16 cellular contexts compared by ENCODE assay signal in genomic region chr12:15689751-15690191, GRCh38.
DNase-seq lines count a peak whose midpoint lies in the region; FAIRE-seq and TF ChIP-seq lines count a peak whose summit lies in the region.
"Had no signal": no experiment of that assay in that cellular context is flagged by ENCODE, and none has a peak within 500 bp of the region (broad histone marks: within the 10 kb centered on the region; RNA-seq: fewer than 3 reads in every experiment).

No MANE protein-coding gene starts in this region.

- intact Hi-C loops in colonic mucosa (cut with DNase I): no loop called here

- H3K4me3 Mint-ChIP-seq in CD8-positive, alpha-beta memory T cell: no peak overlapping the region
- H3K4me3 Mint-ChIP-seq: central memory CD8-positive, alpha-beta T cell; T-cell had no signal

- H3K9me3 ChIP-seq in colonic mucosa: no peaks in the 10 kb centered on the region
- no peaks in the 10 kb centered on the region for H3K9me3 ChIP-seq in CD8-positive, alpha-beta memory T cell (ENCODE audit: low read length)

- H3K36me3 Mint-ChIP-seq in CD8-positive, alpha-beta memory T cell: no peaks in the 10 kb centered on the region

- peaks cover 96% of the 10 kb centered on the region for H3K79me2 ChIP-seq in ACC112 (ENCODE audit: control insufficient read depth, insufficient read depth, low read length, unreplicated experiment)

- H3K27me3 ChIP-seq in ACC112 (ENCODE audit: insufficient read depth, low read length) (no peaks in the 10 kb centered on the region), colonic mucosa (no peaks in the 10 kb centered on the region)
- no peaks in the 10 kb centered on the region for H3K27me3 ChIP-seq in CD8-positive, alpha-beta memory T cell (ENCODE audit: insufficient read depth, low read length, poor library complexity, severe bottlenecking)

- DNase-seq in NCI-H526 (lab: John Stamatoyannopoulos, UW): peak; percentile 14 to 17
- DNase-seq in colonic mucosa: no peak
- peak; percentile 44 for DNase-seq in mucosa of gallbladder (ENCODE audit: low spot score)
- DNase-seq in NCI-H2029 (lab: John Stamatoyannopoulos, UW): no peak
- no peak for DNase-seq in CD8-positive, alpha-beta memory T cell
- no peak for DNase-seq in RPMI8226
- DNase-seq in GM19239 (ENCODE audit: insufficient read length, low spot score): no peak
- DNase-seq: activated CD4-positive, CD25-positive, alpha-beta regulatory T cell; activated naive CD4-positive, alpha-beta T cell treated with anti-CD3 and anti-CD28 coated beads, Interleukin-2, amount 50 U/mL, for 16 hours; mesendoderm; NCI-H1048; NCI-H2171; occipital lobe; T-cell had no signal

- H3K9me3 Mint-ChIP-seq in CD8-positive, alpha-beta memory T cell: peaks cover 0 to 6% (median 0%) of the 10 kb centered on the region in 5 donors
- H3K9me3 Mint-ChIP-seq: central memory CD8-positive, alpha-beta T cell had no signal

- no peak overlapping the region for H3K4me3 ChIP-seq in ACC112 (ENCODE audit: low read depth, low read length)
- H3K4me3 ChIP-seq in colonic mucosa: no peak overlapping the region
- no peak overlapping the region for H3K4me3 ChIP-seq in CD8-positive, alpha-beta memory T cell (ENCODE audit: low read length)

- no peak overlapping the region for H3K27ac Mint-ChIP-seq in CD8-positive, alpha-beta memory T cell
- H3K27ac Mint-ChIP-seq: T-cell had no signal

- H3K4me1 Mint-ChIP-seq in CD8-positive, alpha-beta memory T cell: no peaks in the 10 kb centered on the region
- H3K4me1 Mint-ChIP-seq: central memory CD8-positive, alpha-beta T cell; T-cell had no signal

- H2AFZ ChIP-seq in ACC112 (ENCODE audit: low read length, unreplicated experiment): no peak overlapping the region

- H3K36me3 ChIP-seq in ACC112 (ENCODE audit: insufficient read depth, low read length) (peaks cover 6% of the 10 kb centered on the region), colonic mucosa (no peaks in the 10 kb centered on the region)
- H3K36me3 ChIP-seq in CD8-positive, alpha-beta memory T cell (ENCODE audit: insufficient read depth, low read length): no peaks in the 10 kb centered on the region

- POLR2A ChIA-PET in CD8-positive, alpha-beta memory T cell (lab: Charles Lee): no interaction called here

- peak overlapping the region; percentile 63 for H3K27ac ChIP-seq in ACC112 (ENCODE audit: low read depth, low read length)
- peak overlapping the region; percentile 74 for H3K27ac ChIP-seq in colonic mucosa
- H3K27ac ChIP-seq in CD8-positive, alpha-beta memory T cell (ENCODE audit: low read depth, low read length): no peak overlapping the region

- peaks cover 82% of the 10 kb centered on the region for H3K4me1 ChIP-seq in ACC112 (ENCODE audit: control insufficient read depth, insufficient read depth, low read length, unreplicated experiment)
- H3K4me1 ChIP-seq in colonic mucosa: no peaks in the 10 kb centered on the region
- no peaks in the 10 kb centered on the region for H3K4me1 ChIP-seq in CD8-positive, alpha-beta memory T cell (ENCODE audit: insufficient read depth, low read length)

- no peak for FAIRE-seq in GM19239 (lab: Jason Lieb, UNC)

- CTCF ChIA-PET in CD8-positive, alpha-beta memory T cell (lab: Charles Lee): no interaction called here

- H3K9ac ChIP-seq in colonic mucosa (ENCODE audit: low read depth in 2 of 2, low read length in 2 of 2): no peak overlapping the region

- no peak for TF ChIP-seq CTCF in colonic mucosa (IDR thresholded peaks at IDR 0.05)

- H3K27me3 Mint-ChIP-seq in CD8-positive, alpha-beta memory T cell: peaks cover under 1 to 17% of the 10 kb centered on the region in 2 donors

Comparison
In these comparisons a context has a peak if more than half of its experiments do, and no peak if none do; other contexts are left out.
1. DNase-seq: peak in NCI-H526 (2 of 2) and mucosa of gallbladder (single experiment); none in colonic mucosa (single experiment), NCI-H2029 (single experiment), CD8-positive, alpha-beta memory T cell (0 of 5), RPMI8226 (single experiment) and GM19239 (single experiment).